Comparison of ENCODE assay signal across 1 cellular context in the genomic region with DNA sequence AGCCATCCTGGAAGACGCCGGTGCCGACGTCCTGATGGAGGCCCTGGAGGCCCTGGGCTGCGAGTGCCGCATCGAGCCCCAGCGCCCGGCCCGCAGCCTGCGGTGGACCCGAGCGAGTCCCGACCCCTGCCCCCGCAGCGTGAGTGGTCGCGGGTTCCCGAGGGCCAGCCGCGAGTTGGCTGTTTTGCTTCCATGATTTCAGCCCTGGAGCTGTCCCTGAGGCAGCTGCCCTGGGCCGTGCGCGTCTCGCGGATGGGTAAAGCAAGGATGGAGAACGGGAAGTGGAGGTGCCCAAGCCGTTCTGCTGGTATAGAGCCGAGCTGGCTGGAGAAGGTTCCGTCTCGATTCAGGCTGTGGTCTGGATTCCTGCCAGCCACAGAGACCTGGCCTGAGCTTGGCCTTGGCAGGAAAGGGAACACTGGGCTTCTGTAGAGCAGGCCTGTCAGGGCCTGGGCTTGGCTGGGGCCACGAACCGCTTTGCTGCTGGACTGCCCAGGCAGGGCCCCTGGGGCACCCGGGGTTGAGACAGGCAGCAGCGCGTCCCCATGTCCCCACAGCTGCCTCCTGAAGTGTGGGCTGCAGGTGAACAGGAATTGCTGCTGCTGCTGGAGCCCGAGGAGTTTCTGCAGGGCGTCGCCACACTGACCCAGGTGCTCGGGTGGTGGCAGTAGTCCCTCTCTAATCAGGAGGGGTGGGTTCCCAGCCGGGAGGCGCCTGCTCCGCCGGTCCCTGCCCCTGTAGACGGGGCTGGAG.
TF ChIP-seq lines count a peak whose summit lies in the region.

No MANE protein-coding gene starts in this region.

TF ChIP-seq in HepG2, 621 proteins besides CTCF, POLR2A, EP300 and RAD21 (continues in another document):
- TF ChIP-seq MEIS2 (CRISPR knock-in tag; IDR thresholded peaks at IDR 0.05) (no peak), MIER2 (CRISPR knock-in tag; IDR thresholded peaks at IDR 0.05) (no peak), NFKB2 (CRISPR knock-in tag; IDR thresholded peaks at IDR 0.05; ENCODE audit: borderline replicate concordance) (0 out of 2 replicates have a peak, but pooled peaks have one; percentile 3), ZNF230 (CRISPR knock-in tag; IDR thresholded peaks at IDR 0.05) (peak; percentile 81; the same call in 1 of the 2 replicates), ZNF879 (CRISPR knock-in tag; IDR thresholded peaks at IDR 0.05) (0 out of 2 replicates have a peak, but pooled peaks have one; percentile 0), ERF (CRISPR knock-in tag; IDR thresholded peaks at IDR 0.05) (no peak), HDAC1 (CRISPR knock-in tag; IDR thresholded peaks at IDR 0.05) (peak; percentile 8; the same call in 1 of the 2 replicates), RAD51 (IDR thresholded peaks at IDR 0.05; ENCODE audit: borderline replicate concordance) (no peak), MYC (CRISPR knock-in tag; IDR thresholded peaks at IDR 0.05; ENCODE audit: borderline replicate concordance) (no peak), ZNF207 (IDR thresholded peaks at IDR 0.05; ENCODE audit: borderline replicate concordance) (no peak), KDM2A (CRISPR knock-in tag; IDR thresholded peaks at IDR 0.05; ENCODE audit: borderline replicate concordance, low read depth) (peak; percentile 29; the same call in 1 of the 2 replicates), ZNF709 (CRISPR knock-in tag; IDR thresholded peaks at IDR 0.05) (0 out of 2 replicates have a peak, but pooled peaks have one; percentile 41), HES4 (CRISPR knock-in tag; IDR thresholded peaks at IDR 0.05; ENCODE audit: borderline replicate concordance) (peak; percentile 55; the same call in 1 of the 2 replicates), TBP (CRISPR knock-in tag; IDR thresholded peaks at IDR 0.05) (no peak), SP5 (CRISPR knock-in tag; IDR thresholded peaks at IDR 0.05; ENCODE audit: borderline replicate concordance, low read depth) (no peak), CCDC6 (CRISPR knock-in tag; IDR thresholded peaks at IDR 0.05) (no peak), STAT5B (CRISPR knock-in tag; IDR thresholded peaks at IDR 0.05) (no peak), KLF12 (CRISPR knock-in tag; IDR thresholded peaks at IDR 0.05; ENCODE audit: borderline replicate concordance) (no peak), NFKBIZ (CRISPR knock-in tag; IDR thresholded peaks at IDR 0.05) (0 out of 2 replicates have a peak, but pooled peaks have one; percentile 9), NCOA1 (CRISPR knock-in tag; IDR thresholded peaks at IDR 0.05) (0 out of 2 replicates have a peak, but pooled peaks have one; percentile 9), KMT2A (CRISPR knock-in tag; IDR thresholded peaks at IDR 0.05) (peak; percentile 30; the same call in 1 of the 2 replicates), CBX2 (IDR thresholded peaks at IDR 0.05; ENCODE audit: low read depth, low read length) (no peak), CBX2 (CRISPR knock-in tag; IDR thresholded peaks at IDR 0.05; ENCODE audit: low read depth) (no peak), ZNF441 (CRISPR knock-in tag; IDR thresholded peaks at IDR 0.05; ENCODE audit: borderline replicate concordance) (0 out of 2 replicates have a peak, but pooled peaks have one; percentile 17), SOX6 (IDR thresholded peaks at IDR 0.05) (no peak), SOX6 (CRISPR knock-in tag; IDR thresholded peaks at IDR 0.05) (peak; percentile 6; the same call in 1 of the 2 replicates), ZNF839 (CRISPR knock-in tag; IDR thresholded peaks at IDR 0.05; ENCODE audit: borderline replicate concordance) (no peak), SPEN (CRISPR knock-in tag; IDR thresholded peaks at IDR 0.05; ENCODE audit: low read depth) (0 out of 2 replicates have a peak, but pooled peaks have one; percentile 12), TRIM24 (CRISPR knock-in tag; IDR thresholded peaks at IDR 0.05) (0 out of 2 replicates have a peak, but pooled peaks have one; percentile 53), ZNF703 (CRISPR knock-in tag; IDR thresholded peaks at IDR 0.05; ENCODE audit: borderline replicate concordance) (no peak), AGO2 (optimal IDR thresholded peaks at IDR 0.05; ENCODE audit: low read depth, low read length) (peak; percentile 7), ZNF501 (CRISPR knock-in tag; IDR thresholded peaks at IDR 0.05) (no peak), ZNF598 (CRISPR knock-in tag; IDR thresholded peaks at IDR 0.05; ENCODE audit: borderline replicate concordance) (peak; percentile 54; the same call in 1 of the 2 replicates), ZNF670 (CRISPR knock-in tag; IDR thresholded peaks at IDR 0.05; ENCODE audit: borderline replicate concordance) (0 out of 2 replicates have a peak, but pooled peaks have one; percentile 6), ZFYVE20 (CRISPR knock-in tag; IDR thresholded peaks at IDR 0.05; ENCODE audit: borderline replicate concordance, low read depth) (no peak), ZNF782 (CRISPR knock-in tag; IDR thresholded peaks at IDR 0.05; ENCODE audit: borderline replicate concordance) (no peak)
- TF ChIP-seq, protein P1, sequence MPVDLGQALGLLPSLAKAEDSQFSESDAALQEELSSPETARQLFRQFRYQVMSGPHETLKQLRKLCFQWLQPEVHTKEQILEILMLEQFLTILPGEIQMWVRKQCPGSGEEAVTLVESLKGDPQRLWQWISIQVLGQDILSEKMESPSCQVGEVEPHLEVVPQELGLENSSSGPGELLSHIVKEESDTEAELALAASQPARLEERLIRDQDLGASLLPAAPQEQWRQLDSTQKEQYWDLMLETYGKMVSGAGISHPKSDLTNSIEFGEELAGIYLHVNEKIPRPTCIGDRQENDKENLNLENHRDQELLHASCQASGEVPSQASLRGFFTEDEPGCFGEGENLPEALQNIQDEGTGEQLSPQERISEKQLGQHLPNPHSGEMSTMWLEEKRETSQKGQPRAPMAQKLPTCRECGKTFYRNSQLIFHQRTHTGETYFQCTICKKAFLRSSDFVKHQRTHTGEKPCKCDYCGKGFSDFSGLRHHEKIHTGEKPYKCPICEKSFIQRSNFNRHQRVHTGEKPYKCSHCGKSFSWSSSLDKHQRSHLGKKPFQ (CRISPR knock-in tag; IDR thresholded peaks at IDR 0.05; ENCODE audit: insufficient replicate concordance): peak; percentile 32
- TF ChIP-seq, protein P2, sequence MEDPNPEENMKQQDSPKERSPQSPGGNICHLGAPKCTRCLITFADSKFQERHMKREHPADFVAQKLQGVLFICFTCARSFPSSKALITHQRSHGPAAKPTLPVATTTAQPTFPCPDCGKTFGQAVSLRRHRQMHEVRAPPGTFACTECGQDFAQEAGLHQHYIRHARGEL (CRISPR knock-in tag; IDR thresholded peaks at IDR 0.05): peak; percentile 49; the same call in 1 of the 2 replicates
- TF ChIP-seq, protein P3, sequence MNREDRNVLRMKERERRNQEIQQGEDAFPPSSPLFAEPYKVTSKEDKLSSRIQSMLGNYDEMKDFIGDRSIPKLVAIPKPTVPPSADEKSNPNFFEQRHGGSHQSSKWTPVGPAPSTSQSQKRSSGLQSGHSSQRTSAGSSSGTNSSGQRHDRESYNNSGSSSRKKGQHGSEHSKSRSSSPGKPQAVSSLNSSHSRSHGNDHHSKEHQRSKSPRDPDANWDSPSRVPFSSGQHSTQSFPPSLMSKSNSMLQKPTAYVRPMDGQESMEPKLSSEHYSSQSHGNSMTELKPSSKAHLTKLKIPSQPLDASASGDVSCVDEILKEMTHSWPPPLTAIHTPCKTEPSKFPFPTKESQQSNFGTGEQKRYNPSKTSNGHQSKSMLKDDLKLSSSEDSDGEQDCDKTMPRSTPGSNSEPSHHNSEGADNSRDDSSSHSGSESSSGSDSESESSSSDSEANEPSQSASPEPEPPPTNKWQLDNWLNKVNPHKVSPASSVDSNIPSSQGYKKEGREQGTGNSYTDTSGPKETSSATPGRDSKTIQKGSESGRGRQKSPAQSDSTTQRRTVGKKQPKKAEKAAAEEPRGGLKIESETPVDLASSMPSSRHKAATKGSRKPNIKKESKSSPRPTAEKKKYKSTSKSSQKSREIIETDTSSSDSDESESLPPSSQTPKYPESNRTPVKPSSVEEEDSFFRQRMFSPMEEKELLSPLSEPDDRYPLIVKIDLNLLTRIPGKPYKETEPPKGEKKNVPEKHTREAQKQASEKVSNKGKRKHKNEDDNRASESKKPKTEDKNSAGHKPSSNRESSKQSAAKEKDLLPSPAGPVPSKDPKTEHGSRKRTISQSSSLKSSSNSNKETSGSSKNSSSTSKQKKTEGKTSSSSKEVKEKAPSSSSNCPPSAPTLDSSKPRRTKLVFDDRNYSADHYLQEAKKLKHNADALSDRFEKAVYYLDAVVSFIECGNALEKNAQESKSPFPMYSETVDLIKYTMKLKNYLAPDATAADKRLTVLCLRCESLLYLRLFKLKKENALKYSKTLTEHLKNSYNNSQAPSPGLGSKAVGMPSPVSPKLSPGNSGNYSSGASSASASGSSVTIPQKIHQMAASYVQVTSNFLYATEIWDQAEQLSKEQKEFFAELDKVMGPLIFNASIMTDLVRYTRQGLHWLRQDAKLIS (CRISPR knock-in tag; IDR thresholded peaks at IDR 0.05): no peak
- TF ChIP-seq, protein P4, sequence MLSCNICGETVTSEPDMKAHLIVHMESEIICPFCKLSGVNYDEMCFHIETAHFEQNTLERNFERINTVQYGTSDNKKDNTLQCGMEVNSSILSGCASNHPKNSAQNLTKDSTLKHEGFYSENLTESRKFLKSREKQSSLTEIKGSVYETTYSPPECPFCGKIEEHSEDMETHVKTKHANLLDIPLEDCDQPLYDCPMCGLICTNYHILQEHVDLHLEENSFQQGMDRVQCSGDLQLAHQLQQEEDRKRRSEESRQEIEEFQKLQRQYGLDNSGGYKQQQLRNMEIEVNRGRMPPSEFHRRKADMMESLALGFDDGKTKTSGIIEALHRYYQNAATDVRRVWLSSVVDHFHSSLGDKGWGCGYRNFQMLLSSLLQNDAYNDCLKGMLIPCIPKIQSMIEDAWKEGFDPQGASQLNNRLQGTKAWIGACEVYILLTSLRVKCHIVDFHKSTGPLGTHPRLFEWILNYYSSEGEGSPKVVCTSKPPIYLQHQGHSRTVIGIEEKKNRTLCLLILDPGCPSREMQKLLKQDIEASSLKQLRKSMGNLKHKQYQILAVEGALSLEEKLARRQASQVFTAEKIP (CRISPR knock-in tag; IDR thresholded peaks at IDR 0.05; ENCODE audit: borderline replicate concordance): no peak
- TF ChIP-seq, protein P5, sequence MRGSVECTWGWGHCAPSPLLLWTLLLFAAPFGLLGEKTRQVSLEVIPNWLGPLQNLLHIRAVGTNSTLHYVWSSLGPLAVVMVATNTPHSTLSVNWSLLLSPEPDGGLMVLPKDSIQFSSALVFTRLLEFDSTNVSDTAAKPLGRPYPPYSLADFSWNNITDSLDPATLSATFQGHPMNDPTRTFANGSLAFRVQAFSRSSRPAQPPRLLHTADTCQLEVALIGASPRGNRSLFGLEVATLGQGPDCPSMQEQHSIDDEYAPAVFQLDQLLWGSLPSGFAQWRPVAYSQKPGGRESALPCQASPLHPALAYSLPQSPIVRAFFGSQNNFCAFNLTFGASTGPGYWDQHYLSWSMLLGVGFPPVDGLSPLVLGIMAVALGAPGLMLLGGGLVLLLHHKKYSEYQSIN (CRISPR knock-in tag; IDR thresholded peaks at IDR 0.05; ENCODE audit: borderline replicate concordance): no peak
- TF ChIP-seq, protein P6, sequence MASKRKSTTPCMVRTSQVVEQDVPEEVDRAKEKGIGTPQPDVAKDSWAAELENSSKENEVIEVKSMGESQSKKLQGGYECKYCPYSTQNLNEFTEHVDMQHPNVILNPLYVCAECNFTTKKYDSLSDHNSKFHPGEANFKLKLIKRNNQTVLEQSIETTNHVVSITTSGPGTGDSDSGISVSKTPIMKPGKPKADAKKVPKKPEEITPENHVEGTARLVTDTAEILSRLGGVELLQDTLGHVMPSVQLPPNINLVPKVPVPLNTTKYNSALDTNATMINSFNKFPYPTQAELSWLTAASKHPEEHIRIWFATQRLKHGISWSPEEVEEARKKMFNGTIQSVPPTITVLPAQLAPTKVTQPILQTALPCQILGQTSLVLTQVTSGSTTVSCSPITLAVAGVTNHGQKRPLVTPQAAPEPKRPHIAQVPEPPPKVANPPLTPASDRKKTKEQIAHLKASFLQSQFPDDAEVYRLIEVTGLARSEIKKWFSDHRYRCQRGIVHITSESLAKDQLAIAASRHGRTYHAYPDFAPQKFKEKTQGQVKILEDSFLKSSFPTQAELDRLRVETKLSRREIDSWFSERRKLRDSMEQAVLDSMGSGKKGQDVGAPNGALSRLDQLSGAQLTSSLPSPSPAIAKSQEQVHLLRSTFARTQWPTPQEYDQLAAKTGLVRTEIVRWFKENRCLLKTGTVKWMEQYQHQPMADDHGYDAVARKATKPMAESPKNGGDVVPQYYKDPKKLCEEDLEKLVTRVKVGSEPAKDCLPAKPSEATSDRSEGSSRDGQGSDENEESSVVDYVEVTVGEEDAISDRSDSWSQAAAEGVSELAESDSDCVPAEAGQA (IDR thresholded peaks at IDR 0.05; ENCODE audit: low read depth): no peak
- TF ChIP-seq, protein P6 (CRISPR knock-in tag; IDR thresholded peaks at IDR 0.05; ENCODE audit: borderline replicate concordance): no peak
- TF ChIP-seq, protein P7, sequence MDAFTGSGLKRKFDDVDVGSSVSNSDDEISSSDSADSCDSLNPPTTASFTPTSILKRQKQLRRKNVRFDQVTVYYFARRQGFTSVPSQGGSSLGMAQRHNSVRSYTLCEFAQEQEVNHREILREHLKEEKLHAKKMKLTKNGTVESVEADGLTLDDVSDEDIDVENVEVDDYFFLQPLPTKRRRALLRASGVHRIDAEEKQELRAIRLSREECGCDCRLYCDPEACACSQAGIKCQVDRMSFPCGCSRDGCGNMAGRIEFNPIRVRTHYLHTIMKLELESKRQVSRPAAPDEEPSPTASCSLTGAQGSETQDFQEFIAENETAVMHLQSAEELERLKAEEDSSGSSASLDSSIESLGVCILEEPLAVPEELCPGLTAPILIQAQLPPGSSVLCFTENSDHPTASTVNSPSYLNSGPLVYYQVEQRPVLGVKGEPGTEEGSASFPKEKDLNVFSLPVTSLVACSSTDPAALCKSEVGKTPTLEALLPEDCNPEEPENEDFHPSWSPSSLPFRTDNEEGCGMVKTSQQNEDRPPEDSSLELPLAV (CRISPR knock-in tag; conservative IDR thresholded peaks at IDR 0.05; ENCODE audit: low read depth): no peak
